Comparison of ENCODE assay signal across 21 cellular contexts in genomic region chr10:116706281-116706680, GRCh38.
"Had no signal": no experiment of that assay in that cellular context is flagged by ENCODE, and none has a peak within 500 bp of the region (broad histone marks: within the 10 kb centered on the region; RNA-seq: fewer than 3 reads in every experiment).

No MANE protein-coding gene starts in this region.

- H3K36me3 ChIP-seq: colonic mucosa, pancreas, prostate gland, right lobe of liver, transverse colon had no signal

- H3K4me1 Mint-ChIP-seq: naive thymus-derived CD4-positive, alpha-beta T cell; neural crest cell; stimulated activated effector memory CD8-positive, alpha-beta T cell treated with anti-CD3 and anti-CD28 coated beads, Interleukin-12 subunit alpha, Interleukin-12 subunit beta, amount 100 ng/mL, for 72 hours had no signal

- H3K36me3 Mint-ChIP-seq: naive thymus-derived CD4-positive, alpha-beta T cell; stimulated activated effector memory CD8-positive, alpha-beta T cell treated with anti-CD3 and anti-CD28 coated beads, Interleukin-12 subunit alpha, Interleukin-12 subunit beta, amount 100 ng/mL, for 72 hours had no signal

- H3K27me3 ChIP-seq: colonic mucosa, heart left ventricle, pancreas, right lobe of liver, testis, transverse colon had no signal

- H3K27ac ChIP-seq: colonic mucosa, heart left ventricle, pancreas, prostate gland, right lobe of liver, testis, transverse colon had no signal

- H3K4me3 Mint-ChIP-seq: naive thymus-derived CD4-positive, alpha-beta T cell; neural crest cell; stimulated activated effector memory CD8-positive, alpha-beta T cell treated with anti-CD3 and anti-CD28 coated beads, Interleukin-12 subunit alpha, Interleukin-12 subunit beta, amount 100 ng/mL, for 72 hours had no signal

- H3K4me1 ChIP-seq: colonic mucosa, pancreas, prostate gland, right lobe of liver, transverse colon had no signal

- ATAC-seq: naive thymus-derived CD4-positive, alpha-beta T cell; right lobe of liver; stimulated activated effector memory CD8-positive, alpha-beta T cell treated with anti-CD3 and anti-CD28 coated beads, Interleukin-12 subunit alpha, Interleukin-12 subunit beta, amount 100 ng/mL, for 72 hours; stimulated activated naive CD8-positive, alpha-beta T cell treated with anti-CD3 and anti-CD28 coated beads, Interleukin-15, Interleukin-2, amounts not matched to agents 100 U/mL and 50 U/mL, for 24 hours had no signal

- H3K4me3 ChIP-seq: colonic mucosa, heart left ventricle, pancreas, prostate gland, right lobe of liver, testis, transverse colon had no signal

- H3K9me3 Mint-ChIP-seq: neural crest cell; stimulated activated effector memory CD8-positive, alpha-beta T cell treated with anti-CD3 and anti-CD28 coated beads, Interleukin-12 subunit alpha, Interleukin-12 subunit beta, amount 100 ng/mL, for 72 hours had no signal

- H3K27ac Mint-ChIP-seq: naive thymus-derived CD4-positive, alpha-beta T cell; stimulated activated effector memory CD8-positive, alpha-beta T cell treated with anti-CD3 and anti-CD28 coated beads, Interleukin-12 subunit alpha, Interleukin-12 subunit beta, amount 100 ng/mL, for 72 hours had no signal

- DNase-seq: colonic mucosa; dermis blood vessel endothelial cell; effector CD4-positive, alpha-beta T cell; foreskin melanocyte; hippocampal formation; kidney glomerular epithelial cell; mammary epithelial cell; naive thymus-derived CD4-positive, alpha-beta T cell; occipital lobe; pancreas; right lobe of liver; stimulated activated CD4-positive, alpha-beta T cell treated with anti-CD3 and anti-CD28 coated beads, Interleukin-4, amount 100 ng/mL, for 1 hour; stimulated activated CD8-positive, alpha-beta memory T cell treated with anti-CD3 and anti-CD28 coated beads, Interleukin-4, amount 100 ng/mL, for 48 hours; stimulated activated naive CD8-positive, alpha-beta T cell treated with anti-CD3 and anti-CD28 coated beads, Interleukin-15, Interleukin-2, amounts not matched to agents 100 U/mL and 50 U/mL, for 24 hours; testis; transverse colon had no signal

- FAIRE-seq: islet of Langerhans, pancreas had no signal

- H3K9me3 ChIP-seq: colonic mucosa, heart left ventricle, pancreas, prostate gland, right lobe of liver, testis, transverse colon had no signal
